In the genomic region with DNA sequence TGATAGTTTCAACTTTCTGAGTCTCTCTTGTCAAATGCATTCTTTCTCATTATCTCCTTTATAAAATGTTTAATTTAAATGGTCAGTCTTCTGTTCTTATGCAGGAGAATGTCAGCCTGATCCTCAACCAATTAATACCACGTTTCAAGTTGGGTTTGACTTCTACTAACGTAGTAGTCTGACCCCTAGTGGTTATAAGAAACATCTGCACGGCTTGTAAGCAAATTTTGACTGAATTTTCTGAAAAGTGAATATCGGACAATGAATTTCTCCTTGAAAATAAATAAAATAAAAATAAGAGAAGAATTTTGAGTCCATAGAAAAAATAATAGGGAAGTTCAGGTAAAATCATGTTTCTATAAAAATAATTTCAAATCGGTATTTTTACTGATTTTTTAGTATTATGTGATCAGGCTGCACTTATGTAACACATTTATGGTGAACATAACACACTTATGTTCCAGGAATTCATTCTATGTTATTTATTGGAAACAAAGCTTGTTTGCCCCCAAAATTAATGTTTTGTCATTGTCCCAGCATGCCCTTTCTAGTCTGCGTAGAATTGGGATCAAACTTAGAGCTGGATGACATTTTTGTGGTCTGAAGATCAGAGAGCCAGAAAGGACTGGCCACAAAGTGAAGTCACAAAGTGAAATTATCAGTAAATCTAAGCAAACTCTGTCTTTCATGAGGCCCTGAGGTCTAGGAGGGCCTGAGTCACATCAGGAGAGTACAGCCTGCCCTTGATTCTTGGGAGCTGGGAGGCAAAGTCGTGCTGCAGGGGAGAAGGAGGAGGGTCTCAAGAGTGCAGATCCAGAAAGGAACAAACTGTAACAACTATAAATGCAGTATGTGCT, we compare ENCODE assay signal across 8 cellular contexts.
A peak's percentile ranks its signal among the peaks of the same experiment; 100 is the strongest.
DNase-seq lines count a peak whose midpoint lies in the region; ATAC-seq and TF ChIP-seq lines count a peak whose summit lies in the region.

No MANE protein-coding gene starts in this region.

- H3K9ac ChIP-seq in smooth muscle cell (ENCODE audit: low read depth), result peak overlapping the region; percentile 45

- H3K4me2 ChIP-seq in smooth muscle cell, result peak overlapping the region; percentile 81

- peak; percentile 46 for DNase-seq in AG09309 (ENCODE audit: low read depth)
- peak; percentile 18 for DNase-seq in NCI-H146 treated with DMSO at 0.1 percent for 48 hours (lab: John Stamatoyannopoulos, UW; ENCODE audit: unreplicated experiment)
- DNase-seq in T1000 (lab: John Stamatoyannopoulos, UW), result peak; percentile 8
- DNase-seq in smooth muscle cell (lab: John Stamatoyannopoulos, UW; ENCODE audit: unreplicated experiment), result no peak
- DNase-seq in activated CD4-positive, alpha-beta T cell treated with anti-CD3 and anti-CD28 coated beads, Interleukin-2, amount 50 U/mL, for 1 hour, result no peak

- no peaks in the 10 kb centered on the region for H3K4me1 ChIP-seq in gastroesophageal sphincter
- H3K4me1 ChIP-seq in smooth muscle cell (ENCODE audit: low read depth), result peaks cover 15% of the 10 kb centered on the region

- no peak overlapping the region for H2AFZ ChIP-seq in smooth muscle cell (ENCODE audit: low read depth)

- no peaks in the 10 kb centered on the region for H3K79me2 ChIP-seq in smooth muscle cell (ENCODE audit: low read depth)

- H3K4me3 ChIP-seq in AG09309 (ENCODE audit: control insufficient read depth, low read depth, low read length) (no peak overlapping the region), gastroesophageal sphincter (no peak overlapping the region), smooth muscle cell (peak overlapping the region; percentile 24)

- TF ChIP-seq CTCF in AG09309 (IDR thresholded peaks at IDR 0.05; ENCODE audit: control insufficient read depth, insufficient read depth, low read depth, low read length, missing control alignments) (peak; percentile 67), gastroesophageal sphincter (IDR thresholded peaks at IDR 0.05) (peak; percentile 78 to 81 (median 78)), smooth muscle cell (IDR thresholded peaks at IDR 0.05; ENCODE audit: borderline replicate concordance, insufficient read depth, poor library complexity, severe bottlenecking) (peak; percentile 91)

- H4K20me1 ChIP-seq in smooth muscle cell (ENCODE audit: low read depth), result no peaks in the 10 kb centered on the region

- no peaks in the 10 kb centered on the region for H3F3A ChIP-seq in smooth muscle cell (ENCODE audit: low read depth)

- H3K36me3 ChIP-seq in gastroesophageal sphincter (no peaks in the 10 kb centered on the region), smooth muscle cell (ENCODE audit: low read depth) (no peaks in the 10 kb centered on the region)

- no peak overlapping the region for H3K27ac ChIP-seq in gastroesophageal sphincter
- peak overlapping the region; percentile 92 for H3K27ac ChIP-seq in smooth muscle cell (ENCODE audit: low read depth)

- TF ChIP-seq POLR2A in gastroesophageal sphincter (IDR thresholded peaks at IDR 0.05), result no peak

- no peak for TF ChIP-seq EP300 in gastroesophageal sphincter (IDR thresholded peaks at IDR 0.05)

- no peaks in the 10 kb centered on the region for H3K27me3 ChIP-seq in gastroesophageal sphincter
- H3K27me3 ChIP-seq in smooth muscle cell (ENCODE audit: low read depth), result no peaks in the 10 kb centered on the region

- ATAC-seq in GM18909 (IDR thresholded peaks at IDR 0.05; ENCODE audit: poor library complexity, unreplicated experiment) (peak; percentile 68), gastroesophageal sphincter (no peak), GM21390 (IDR thresholded peaks at IDR 0.05; ENCODE audit: unreplicated experiment) (no peak)

- 22 to 49% methylated on average over 2 to 7 of the region's 7 CpGs for WGBS in gastroesophageal sphincter (ENCODE audit: low coverage in 1 of 2), 2 donors
- WGBS in smooth muscle cell (ENCODE audit: low lambda C conversion rate), result 5% methylated on average over 7 of the region's 7 CpGs

- H3K9me3 ChIP-seq in gastroesophageal sphincter, result no peaks in the 10 kb centered on the region
- no peaks in the 10 kb centered on the region for H3K9me3 ChIP-seq in smooth muscle cell (replicated peaks; ENCODE audit: low read depth)

Comparison
In these comparisons a context has a peak if more than half of its experiments do, and no peak if none do; other contexts are left out.
1. DNase-seq: peak in AG09309 (single experiment), NCI-H146 treated with DMSO at 0.1 percent for 48 hours (single experiment) and T1000 (single experiment); none in smooth muscle cell (single experiment) and activated CD4-positive, alpha-beta T cell treated with anti-CD3 and anti-CD28 coated beads, Interleukin-2, amount 50 U/mL, for 1 hour (single experiment).
2. Peak in every context shown above with its lines, with median percentiles within 50 percentile points of each other: CTCF ChIP-seq.